Comparison of ENCODE assay signal across 12 cellular contexts in the genomic region with DNA sequence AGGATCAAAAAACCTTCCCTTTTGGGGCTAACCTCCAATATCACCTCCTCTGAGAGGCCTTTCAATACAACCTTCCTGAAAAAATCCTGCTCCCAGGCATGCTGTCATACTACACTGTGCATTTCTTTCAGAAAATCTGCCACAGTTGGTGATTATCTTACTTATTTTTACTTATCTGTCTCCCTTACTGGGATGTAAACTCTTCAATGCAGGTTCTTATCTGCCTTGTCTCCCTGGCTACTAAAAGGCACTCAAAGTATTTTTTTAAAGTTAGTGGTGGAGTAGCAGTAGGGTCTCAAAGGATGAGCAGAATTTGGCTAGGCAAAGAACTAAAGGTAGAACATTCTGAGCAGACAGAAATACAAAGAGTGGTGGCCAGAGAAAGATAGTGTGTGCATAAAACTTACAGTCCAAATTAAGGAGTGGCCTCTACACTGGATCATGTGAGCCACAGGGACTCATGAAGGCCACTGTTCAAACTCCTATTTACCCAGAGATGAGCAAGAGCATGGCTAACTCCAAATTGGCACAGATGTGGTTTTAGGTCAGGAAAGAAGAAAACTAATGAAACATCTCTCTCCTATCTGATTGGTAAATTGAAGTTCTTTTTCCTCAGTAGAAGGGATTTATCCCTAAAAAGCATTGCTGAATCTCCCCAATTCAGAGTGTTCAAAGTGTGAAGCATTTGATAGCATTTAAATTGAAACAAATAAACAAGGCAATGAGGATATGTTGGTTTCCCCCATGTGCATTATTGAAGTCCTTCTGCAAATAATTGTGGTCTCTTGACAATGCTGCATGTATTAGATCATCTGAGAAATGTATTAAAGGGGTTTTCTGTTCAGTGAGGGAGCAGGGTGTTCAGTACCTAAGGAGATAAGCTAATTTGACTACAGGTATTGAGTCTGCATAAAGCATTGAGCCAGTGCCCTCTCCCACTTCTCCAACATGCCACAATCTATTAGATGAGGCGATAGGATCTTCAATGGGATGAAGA.
A peak's percentile ranks its signal among the peaks of the same experiment; 100 is the strongest.
DNase-seq lines count a peak whose midpoint lies in the region; ATAC-seq, FAIRE-seq and TF ChIP-seq lines count a peak whose summit lies in the region.
"Had no signal": no experiment of that assay in that cellular context is flagged by ENCODE, and none has a peak within 500 bp of the region (broad histone marks: within the 10 kb centered on the region; RNA-seq: fewer than 3 reads in every experiment).

No MANE protein-coding gene starts in this region.

- POLR2A ChIA-PET in T-cell (lab: Charles Lee): no interaction called here

- 97% methylated on average over 1 of the region's 1 CpG for WGBS in liver
- 69 to 87% methylated on average over 1 of the region's 1 CpG for WGBS in esophagus squamous epithelium, 2 donors

- TF ChIP-seq RAD21 in liver (IDR thresholded peaks at IDR 0.05): peak; percentile 21 to 35

- TF ChIP-seq POLR2A in GM12891 (IDR thresholded peaks at IDR 0.05; ENCODE audit: low read depth, low read length) (no peak), esophagus squamous epithelium (IDR thresholded peaks at IDR 0.05) (no peak)

- H3F3A ChIP-seq in GM23338 (replicated peaks; ENCODE audit: low read depth): no peaks in the 10 kb centered on the region

- H3K9me2 ChIP-seq in GM23338 (ENCODE audit: insufficient read depth): no peaks in the 10 kb centered on the region

- H3K4me3 Mint-ChIP-seq in GM23338 (no peak overlapping the region), T-cell (no peak overlapping the region)
- H3K4me3 Mint-ChIP-seq in activated T-helper 2 cell treated with anti-CD3 and anti-CD28 coated beads, Interferon-gamma antibody, Interleukin-2, Interleukin-4, amounts not matched to agents 10 μg/mL and 5 μg/mL and 100 μg/mL, durations not matched to agents 14 hours and 24 hours and 36 hours (ENCODE audit: low read depth): no peak overlapping the region
- H3K4me3 Mint-ChIP-seq: neural progenitor cell had no signal

- H3K36me3 ChIP-seq in GM23338 (ENCODE audit: insufficient read depth) (no peaks in the 10 kb centered on the region; the same call in 1 of the 2 replicates), liver (ENCODE audit: control insufficient read depth in 4 of 4, insufficient read depth in 3 of 4, low read depth in 1 of 4, low read length in 3 of 4) (no peaks in the 10 kb centered on the region), esophagus squamous epithelium (no peaks in the 10 kb centered on the region)
- H3K36me3 ChIP-seq: neural progenitor cell, WERI-Rb-1 had no signal

- peak; percentile 16 for FAIRE-seq in GM12891 (lab: Jason Lieb, UNC)

- H3K9ac ChIP-seq in liver (ENCODE audit: low read depth in 1 of 2, low read length in 2 of 2): no peak overlapping the region
- H3K9ac ChIP-seq: neural progenitor cell had no signal

- CTCF ChIA-PET in T-cell (lab: Charles Lee): no interaction called here

- H3K27me3 Mint-ChIP-seq in GM23338 (ENCODE audit: insufficient read depth, low read depth, poor library complexity): no peaks in the 10 kb centered on the region
- no peaks in the 10 kb centered on the region for H3K27me3 Mint-ChIP-seq in activated T-helper 2 cell treated with anti-CD3 and anti-CD28 coated beads, Interferon-gamma antibody, Interleukin-2, Interleukin-4, amounts not matched to agents 10 μg/mL and 5 μg/mL and 100 μg/mL, durations not matched to agents 14 hours and 24 hours and 36 hours (ENCODE audit: low read depth)
- H3K27me3 Mint-ChIP-seq in T-cell: peaks cover 0 to 12% of the 10 kb centered on the region in 2 donors

- DNase-seq in GM12891 (ENCODE audit: insufficient read length, low spot score): no peak
- no peak for DNase-seq in GM23338 (ENCODE audit: low spot score)
- DNase-seq in activated T-helper 2 cell treated with anti-CD3 and anti-CD28 coated beads, Interferon-gamma antibody, Interleukin-2, Interleukin-4, amounts not matched to agents 10 μg/mL and 5 μg/mL and 100 μg/mL, durations not matched to agents 14 hours and 24 hours and 36 hours (ENCODE audit: low spot score): no peak
- no peak for DNase-seq in 8988T
- DNase-seq in T-cell: no peak
- DNase-seq in esophagus squamous epithelium (lab: John Stamatoyannopoulos, UW): no peak
- no peak for DNase-seq in GM10266 (ENCODE audit: extremely low spot score)
- DNase-seq: activated effector memory CD4-positive, alpha-beta T cell treated with Interleukin-2 at 50 U/mL for 16 hours; stimulated activated CD4-positive, alpha-beta T cell treated with anti-CD3 and anti-CD28 coated beads, Interleukin-2, amount 100 ng/mL, for 24 hours; WERI-Rb-1 had no signal

- H2AFZ ChIP-seq in GM23338: peak overlapping the region; percentile 23; the same call in 1 of the 2 replicates
- H2AFZ ChIP-seq: neural progenitor cell had no signal

- H3K9me3 Mint-ChIP-seq in GM23338: no peaks in the 10 kb centered on the region
- no peaks in the 10 kb centered on the region for H3K9me3 Mint-ChIP-seq in activated T-helper 2 cell treated with anti-CD3 and anti-CD28 coated beads, Interferon-gamma antibody, Interleukin-2, Interleukin-4, amounts not matched to agents 10 μg/mL and 5 μg/mL and 100 μg/mL, durations not matched to agents 14 hours and 24 hours and 36 hours
- H3K9me3 Mint-ChIP-seq in T-cell: no peaks in the 10 kb centered on the region
- H3K9me3 Mint-ChIP-seq: neural progenitor cell had no signal

- no peaks in the 10 kb centered on the region for H3K4me1 Mint-ChIP-seq in GM23338
- peaks cover 9% of the 10 kb centered on the region for H3K4me1 Mint-ChIP-seq in activated T-helper 2 cell treated with anti-CD3 and anti-CD28 coated beads, Interferon-gamma antibody, Interleukin-2, Interleukin-4, amounts not matched to agents 10 μg/mL and 5 μg/mL and 100 μg/mL, durations not matched to agents 14 hours and 24 hours and 36 hours (ENCODE audit: low read depth)
- H3K4me1 Mint-ChIP-seq in T-cell: peaks cover 0 to 5% (median 3%) of the 10 kb centered on the region in 3 donors
- H3K4me1 Mint-ChIP-seq: neural progenitor cell had no signal

- no peak overlapping the region for H3K4me2 ChIP-seq in GM23338
- H3K4me2 ChIP-seq: neural progenitor cell had no signal

- H3K36me3 Mint-ChIP-seq in GM23338 (ENCODE audit: low read depth): no peaks in the 10 kb centered on the region
- H3K36me3 Mint-ChIP-seq in activated T-helper 2 cell treated with anti-CD3 and anti-CD28 coated beads, Interferon-gamma antibody, Interleukin-2, Interleukin-4, amounts not matched to agents 10 μg/mL and 5 μg/mL and 100 μg/mL, durations not matched to agents 14 hours and 24 hours and 36 hours (ENCODE audit: low read depth): no peaks in the 10 kb centered on the region
- H3K36me3 Mint-ChIP-seq in T-cell: no peaks in the 10 kb centered on the region
- H3K36me3 Mint-ChIP-seq: neural progenitor cell had no signal

- H3K27ac Mint-ChIP-seq in GM23338: no peak overlapping the region
- H3K27ac Mint-ChIP-seq in activated T-helper 2 cell treated with anti-CD3 and anti-CD28 coated beads, Interferon-gamma antibody, Interleukin-2, Interleukin-4, amounts not matched to agents 10 μg/mL and 5 μg/mL and 100 μg/mL, durations not matched to agents 14 hours and 24 hours and 36 hours: peak overlapping the region; percentile 23
- no peak overlapping the region for H3K27ac Mint-ChIP-seq in T-cell
- H3K27ac Mint-ChIP-seq: neural progenitor cell had no signal

- no peaks in the 10 kb centered on the region for H3K79me2 ChIP-seq in GM23338 (replicated peaks; ENCODE audit: insufficient read depth)

- no peaks in the 10 kb centered on the region for H3K4me1 ChIP-seq in GM23338 (ENCODE audit: insufficient read depth)
- H3K4me1 ChIP-seq in liver (ENCODE audit: control insufficient read depth in 4 of 4, insufficient read depth in 4 of 4, low read length in 3 of 4): peaks cover 0 to 4% (median 3%) of the 10 kb centered on the region in 4 donors
- peaks cover 0 to 8% (median 0%) of the 10 kb centered on the region in 3 donors for H3K4me1 ChIP-seq in esophagus squamous epithelium
- H3K4me1 ChIP-seq: neural progenitor cell had no signal

- intact Hi-C loops in activated T-helper 2 cell treated with anti-CD3 and anti-CD28 coated beads, Interferon-gamma antibody, Interleukin-2, Interleukin-4, amounts not matched to agents 10 μg/mL and 5 μg/mL and 100 μg/mL, durations not matched to agents 14 hours and 24 hours and 36 hours (cut with micrococcal nuclease): loop anchor here (1.0 kb wide), 1 partner anchor 14 kb away; no protein-coding TSS in a partner anchor
- intact Hi-C loops in esophagus squamous epithelium (cut with DNase I): no loop called here

- H3K27me3 ChIP-seq in GM23338 (ENCODE audit: insufficient read depth) (no peaks in the 10 kb centered on the region), liver (ENCODE audit: control insufficient read depth in 4 of 4, insufficient read depth in 4 of 4, low read length in 3 of 4) (no peaks in the 10 kb centered on the region), esophagus squamous epithelium (no peaks in the 10 kb centered on the region)
- H3K27me3 ChIP-seq: neural progenitor cell had no signal

- ATAC-seq in GM23338 (no peak), T-cell (replicated peaks in 1 of 4) (no peak)

- H3K27ac ChIP-seq in GM23338 (ENCODE audit: low read depth) (no peak overlapping the region), liver (ENCODE audit: low read depth in 1 of 2, low read length in 2 of 2) (peak overlapping the region in 1 of 2 donors; percentile 43), esophagus squamous epithelium (peak overlapping the region in 2 of 4 donors; percentile 46 to 65)
- H3K27ac ChIP-seq: neural progenitor cell, WERI-Rb-1 had no signal

- no peak overlapping the region for H3K4me3 ChIP-seq in GM23338
- H3K4me3 ChIP-seq in liver (ENCODE audit: low read depth in 1 of 3, low read length in 3 of 3): no peak overlapping the region
- no peak overlapping the region for H3K4me3 ChIP-seq in esophagus squamous epithelium
- H3K4me3 ChIP-seq: neural progenitor cell had no signal

- TF ChIP-seq CTCF in GM23338 (conservative IDR thresholded peaks at IDR 0.05; ENCODE audit: low read depth in 2 of 2): no peak
- no peak for TF ChIP-seq CTCF in liver (IDR thresholded peaks at IDR 0.05; ENCODE audit: low read depth, low read length, missing input control)
- TF ChIP-seq CTCF in esophagus squamous epithelium (IDR thresholded peaks at IDR 0.05): no peak
- no peak for TF ChIP-seq CTCF in GM10266 (IDR thresholded peaks at IDR 0.05; ENCODE audit: control insufficient read depth, insufficient read depth, low read depth, missing control alignments)

- no peaks in the 10 kb centered on the region for H4K20me1 ChIP-seq in GM23338 (replicated peaks; ENCODE audit: insufficient read depth)

- H3K9me3 ChIP-seq in liver (ENCODE audit: control insufficient read depth in 4 of 4, low read length in 3 of 4): no peaks in the 10 kb centered on the region
- no peaks in the 10 kb centered on the region for H3K9me3 ChIP-seq in esophagus squamous epithelium

TF ChIP-seq in GM12891, 5 proteins besides CTCF, POLR2A, EP300 and RAD21 (continues in another document):
- TF ChIP-seq POU2F2 (IDR thresholded peaks at IDR 0.05; ENCODE audit: low read depth, low read length) (no peak), SPI1 (IDR thresholded peaks at IDR 0.05; ENCODE audit: low read depth, low read length) (no peak)

TF ChIP-seq in liver, 16 proteins besides CTCF, POLR2A, EP300 and RAD21 (continues in another document):
- TF ChIP-seq HNF4A (conservative IDR thresholded peaks at IDR 0.05): peak; percentile 63 to 76
- TF ChIP-seq RXRA (IDR thresholded peaks at IDR 0.05): peak; percentile 20 to 71
